ENCODE assay signal across 27 cellular contexts in the genomic region with DNA sequence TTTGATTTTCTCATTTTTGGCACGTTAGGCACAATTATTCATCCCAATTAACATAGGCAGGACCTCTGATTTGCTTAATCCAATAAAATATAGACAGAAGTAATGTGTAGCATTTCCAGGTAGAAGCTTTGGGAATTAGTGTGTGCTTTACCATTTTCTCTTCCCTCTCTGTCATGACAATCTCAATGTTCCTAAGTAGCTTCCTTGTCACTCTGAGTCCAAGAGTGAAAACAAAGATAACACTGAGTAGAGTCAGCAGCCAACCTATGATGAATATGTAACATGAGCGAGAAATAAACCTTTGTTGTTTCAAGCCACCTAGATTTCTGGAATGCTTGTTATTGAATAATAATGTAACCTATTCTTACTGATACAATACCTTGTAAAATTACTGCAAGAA.
DNase-seq lines count a peak whose midpoint lies in the region; TF ChIP-seq lines count a peak whose summit lies in the region.
"Had no signal": no experiment of that assay in that cellular context is flagged by ENCODE, and none has a peak within 500 bp of the region (broad histone marks: within the 10 kb centered on the region; RNA-seq: fewer than 3 reads in every experiment).

No MANE protein-coding gene starts in this region.

- DNase-seq in T-helper 9 cell, result no peak
- DNase-seq: 8988T; ACHN; AML-193; BE2C; C1 segment of cervical spinal cord; Caco-2; Calu3; CD4-positive, alpha-beta memory T cell; CD4-positive, alpha-beta T cell; CD4-positive, CD25-positive, alpha-beta regulatory T cell; CD8-positive, alpha-beta memory T cell; CD8-positive, alpha-beta T cell; COR-L47; DMS 273 treated with DMSO at 0.1 percent for 48 hours; DMS153; DMS53; DMS79; DMS79 treated with DMSO at 0.1 percent for 48 hours; DND-41; EL had no signal

- H3K27ac ChIP-seq in neural cell (ENCODE audit: low read length), result no peak overlapping the region
- H3K27ac ChIP-seq: 22Rv1; A549; BLaER1; BLaER1 treated with 17β-estradiol and CSF1 and Interleukin-3, amounts not matched to agents 10 nM and 100 nM; C4-2B had no signal

- no peak for TF ChIP-seq CTCF in neural cell (IDR thresholded peaks at IDR 0.05; ENCODE audit: poor library complexity, severe bottlenecking)

- H3K9ac ChIP-seq in neural cell (ENCODE audit: low read length), result no peak overlapping the region
- H3K9ac ChIP-seq: BLaER1; BLaER1 treated with 17β-estradiol and CSF1 and Interleukin-3, amounts not matched to agents 10 nM and 100 nM had no signal

- H3K27me3 ChIP-seq in neural cell (ENCODE audit: insufficient read depth, low read depth, low read length), result no peaks in the 10 kb centered on the region
- H3K27me3 ChIP-seq: BE2C; BLaER1; BLaER1 treated with 17β-estradiol and CSF1 and Interleukin-3, amounts not matched to agents 10 nM and 100 nM had no signal

- no peak overlapping the region for H2AFZ ChIP-seq in neural cell (ENCODE audit: low read depth, low read length)

- no peaks in the 10 kb centered on the region for H3K79me2 ChIP-seq in neural cell (replicated peaks; ENCODE audit: insufficient read depth, low read length)

- no peaks in the 10 kb centered on the region for H3F3A ChIP-seq in neural cell (ENCODE audit: insufficient read depth, low read length, poor library complexity, severe bottlenecking)

- H3K9me3 ChIP-seq in neural cell (ENCODE audit: low read length), result no peaks in the 10 kb centered on the region
- H3K9me3 ChIP-seq: A549; BE2C; BLaER1; BLaER1 treated with 17β-estradiol and CSF1 and Interleukin-3, amounts not matched to agents 10 nM and 100 nM; Caco-2 had no signal

- TF ChIP-seq RAD21 in neural cell (conservative IDR thresholded peaks at IDR 0.05), result no peak

- H3K9me2 ChIP-seq in neural cell (ENCODE audit: insufficient read depth, low read length), result no peaks in the 10 kb centered on the region

- no peak overlapping the region for H3K4me2 ChIP-seq in neural cell (ENCODE audit: low read length)
- H3K4me2 ChIP-seq: A549; BLaER1; BLaER1 treated with 17β-estradiol and CSF1 and Interleukin-3, amounts not matched to agents 10 nM and 100 nM had no signal

- TF ChIP-seq EP300 in neural cell (conservative IDR thresholded peaks at IDR 0.05; ENCODE audit: poor library complexity, severe bottlenecking), result peak; percentile 61

- no peaks in the 10 kb centered on the region for H3K36me3 ChIP-seq in neural cell (ENCODE audit: insufficient read depth, low read length)
- H3K36me3 ChIP-seq: BE2C; BLaER1; BLaER1 treated with 17β-estradiol and CSF1 and Interleukin-3, amounts not matched to agents 10 nM and 100 nM had no signal

- no peaks in the 10 kb centered on the region for H4K20me1 ChIP-seq in neural cell (ENCODE audit: insufficient read depth)
- H4K20me1 ChIP-seq: BLaER1; BLaER1 treated with 17β-estradiol and CSF1 and Interleukin-3, amounts not matched to agents 10 nM and 100 nM had no signal

- H3K4me3 ChIP-seq in neural cell (ENCODE audit: low read length), result no peak overlapping the region
- H3K4me3 ChIP-seq: A549; BLaER1; BLaER1 treated with 17β-estradiol and CSF1 and Interleukin-3, amounts not matched to agents 10 nM and 100 nM had no signal

TF ChIP-seq in neural cell, 6 proteins besides CTCF, POLR2A, EP300 and RAD21:
- TF ChIP-seq TAF1 (IDR thresholded peaks at IDR 0.05; ENCODE audit: low read depth) (no peak), MXI1 (conservative IDR thresholded peaks at IDR 0.05; ENCODE audit: poor library complexity, severe bottlenecking) (no peak), SMC3 (conservative IDR thresholded peaks at IDR 0.05; ENCODE audit: poor library complexity) (no peak), EZH2 (IDR thresholded peaks at IDR 0.05; ENCODE audit: borderline replicate concordance, insufficient read depth, low read length, poor library complexity, severe bottlenecking) (no peak), POLR2AphosphoS5 (IDR thresholded peaks at IDR 0.05) (peak; percentile 86)
- TF ChIP-seq, protein P1, sequence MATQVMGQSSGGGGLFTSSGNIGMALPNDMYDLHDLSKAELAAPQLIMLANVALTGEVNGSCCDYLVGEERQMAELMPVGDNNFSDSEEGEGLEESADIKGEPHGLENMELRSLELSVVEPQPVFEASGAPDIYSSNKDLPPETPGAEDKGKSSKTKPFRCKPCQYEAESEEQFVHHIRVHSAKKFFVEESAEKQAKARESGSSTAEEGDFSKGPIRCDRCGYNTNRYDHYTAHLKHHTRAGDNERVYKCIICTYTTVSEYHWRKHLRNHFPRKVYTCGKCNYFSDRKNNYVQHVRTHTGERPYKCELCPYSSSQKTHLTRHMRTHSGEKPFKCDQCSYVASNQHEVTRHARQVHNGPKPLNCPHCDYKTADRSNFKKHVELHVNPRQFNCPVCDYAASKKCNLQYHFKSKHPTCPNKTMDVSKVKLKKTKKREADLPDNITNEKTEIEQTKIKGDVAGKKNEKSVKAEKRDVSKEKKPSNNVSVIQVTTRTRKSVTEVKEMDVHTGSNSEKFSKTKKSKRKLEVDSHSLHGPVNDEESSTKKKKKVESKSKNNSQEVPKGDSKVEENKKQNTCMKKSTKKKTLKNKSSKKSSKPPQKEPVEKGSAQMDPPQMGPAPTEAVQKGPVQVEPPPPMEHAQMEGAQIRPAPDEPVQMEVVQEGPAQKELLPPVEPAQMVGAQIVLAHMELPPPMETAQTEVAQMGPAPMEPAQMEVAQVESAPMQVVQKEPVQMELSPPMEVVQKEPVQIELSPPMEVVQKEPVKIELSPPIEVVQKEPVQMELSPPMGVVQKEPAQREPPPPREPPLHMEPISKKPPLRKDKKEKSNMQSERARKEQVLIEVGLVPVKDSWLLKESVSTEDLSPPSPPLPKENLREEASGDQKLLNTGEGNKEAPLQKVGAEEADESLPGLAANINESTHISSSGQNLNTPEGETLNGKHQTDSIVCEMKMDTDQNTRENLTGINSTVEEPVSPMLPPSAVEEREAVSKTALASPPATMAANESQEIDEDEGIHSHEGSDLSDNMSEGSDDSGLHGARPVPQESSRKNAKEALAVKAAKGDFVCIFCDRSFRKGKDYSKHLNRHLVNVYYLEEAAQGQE (IDR thresholded peaks at IDR 0.05; ENCODE audit: borderline replicate concordance), result peak; percentile 91
TF ChIP-seq in neural cell: peak in this region for 2.
